In the genomic region with DNA sequence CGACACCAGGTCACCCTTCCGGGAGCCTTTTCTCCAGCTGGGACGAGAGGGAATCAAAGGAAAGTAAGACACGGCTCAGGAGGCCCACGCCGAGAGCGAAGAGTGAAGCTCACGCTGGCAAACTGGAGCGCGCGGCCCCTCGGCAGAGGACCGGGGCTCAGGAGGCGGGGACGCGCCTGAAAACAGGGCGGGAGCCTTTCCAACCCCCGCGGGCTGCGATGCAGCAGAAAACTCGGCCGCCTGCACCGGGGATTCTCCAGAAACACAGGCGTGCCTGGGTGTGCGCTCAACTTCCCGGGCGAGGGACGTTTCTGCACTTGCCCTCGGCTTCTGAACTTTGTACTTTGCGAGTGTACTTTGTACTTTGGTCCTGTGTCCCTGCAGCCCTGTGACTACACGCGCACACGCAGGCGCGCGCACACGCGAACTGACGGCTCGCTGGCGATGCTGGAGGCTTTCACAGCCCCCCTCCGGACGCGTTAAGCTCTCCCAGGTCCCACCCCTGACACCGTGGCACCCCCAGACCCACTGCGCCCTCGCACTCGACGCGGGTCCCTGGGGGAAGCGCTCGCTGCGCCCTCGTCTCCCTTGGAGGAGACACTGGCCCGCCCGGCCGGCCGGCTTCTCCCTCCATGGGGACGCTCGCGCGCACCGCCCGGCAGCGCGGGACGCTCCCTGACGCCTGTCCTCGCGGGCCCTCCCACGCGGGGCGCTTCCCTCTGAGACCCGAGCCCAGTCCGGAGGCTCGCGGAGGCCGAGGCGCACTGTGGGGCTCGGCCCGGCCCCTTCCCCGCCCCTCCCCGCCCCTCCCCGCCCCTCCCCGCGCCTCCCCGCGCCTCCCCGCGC, we compare ENCODE assay signal across 1 cellular context.
TF ChIP-seq lines count a peak whose summit lies in the region.

No MANE protein-coding gene starts in this region.

TF ChIP-seq in HepG2, 621 proteins besides CTCF, POLR2A, EP300 and RAD21 (continued from another document and continues in another):
- TF ChIP-seq, protein P1, sequence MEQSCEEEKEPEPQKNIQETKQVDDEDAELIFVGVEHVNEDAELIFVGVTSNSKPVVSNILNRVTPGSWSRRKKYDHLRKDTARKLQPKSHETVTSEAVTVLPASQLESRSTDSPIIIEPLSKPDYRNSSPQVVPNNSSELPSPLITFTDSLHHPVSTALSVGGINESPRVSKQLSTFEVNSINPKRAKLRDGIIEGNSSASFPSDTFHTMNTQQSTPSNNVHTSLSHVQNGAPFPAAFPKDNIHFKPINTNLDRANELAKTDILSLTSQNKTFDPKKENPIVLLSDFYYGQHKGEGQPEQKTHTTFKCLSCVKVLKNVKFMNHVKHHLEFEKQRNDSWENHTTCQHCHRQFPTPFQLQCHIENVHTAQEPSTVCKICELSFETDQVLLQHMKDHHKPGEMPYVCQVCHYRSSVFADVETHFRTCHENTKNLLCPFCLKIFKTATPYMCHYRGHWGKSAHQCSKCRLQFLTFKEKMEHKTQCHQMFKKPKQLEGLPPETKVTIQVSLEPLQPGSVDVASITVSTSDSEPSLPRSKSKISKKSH (CRISPR knock-in tag; IDR thresholded peaks at IDR 0.05; ENCODE audit: borderline replicate concordance), result 0 out of 2 replicates have a peak, but pooled peaks have one; percentile 33
- TF ChIP-seq ZNF333 (CRISPR knock-in tag; IDR thresholded peaks at IDR 0.05; ENCODE audit: borderline replicate concordance) (peak; percentile 65; the same call in 1 of the 2 replicates), MED1 (CRISPR knock-in tag; IDR thresholded peaks at IDR 0.05) (peak; percentile 84), ZNF12 (CRISPR knock-in tag; IDR thresholded peaks at IDR 0.05) (no peak), MXD4 (CRISPR knock-in tag; IDR thresholded peaks at IDR 0.05) (peak; percentile 53; the same call in 1 of the 2 replicates), MEIS1 (CRISPR knock-in tag; IDR thresholded peaks at IDR 0.05; ENCODE audit: borderline replicate concordance) (no peak), NFIC (IDR thresholded peaks at IDR 0.05; ENCODE audit: low read length) (no peak), ARHGAP35 (CRISPR knock-in tag; IDR thresholded peaks at IDR 0.05; ENCODE audit: borderline replicate concordance) (0 out of 2 replicates have a peak, but pooled peaks have one; percentile 18), ZNF234 (CRISPR knock-in tag; conservative IDR thresholded peaks at IDR 0.05) (no peak), NR1H2 (CRISPR knock-in tag; IDR thresholded peaks at IDR 0.05; ENCODE audit: borderline replicate concordance, low read depth) (peak; percentile 82; the same call in 1 of the 2 replicates), HOXA3 (CRISPR knock-in tag; IDR thresholded peaks at IDR 0.05) (peak; percentile 79), ATM (IDR thresholded peaks at IDR 0.05; ENCODE audit: borderline replicate concordance) (no peak), ZNF703 (CRISPR knock-in tag; IDR thresholded peaks at IDR 0.05; ENCODE audit: borderline replicate concordance) (0 out of 2 replicates have a peak, but pooled peaks have one; percentile 34), RAD51 (IDR thresholded peaks at IDR 0.05; ENCODE audit: borderline replicate concordance) (no peak), ZNF749 (CRISPR knock-in tag; IDR thresholded peaks at IDR 0.05; ENCODE audit: borderline replicate concordance) (peak; percentile 51; the same call in 1 of the 2 replicates), NKX3-1 (CRISPR knock-in tag; IDR thresholded peaks at IDR 0.05) (0 out of 2 replicates have a peak, but pooled peaks have one; percentile 31), DMAP1 (CRISPR knock-in tag; IDR thresholded peaks at IDR 0.05) (peak; percentile 67), ZSCAN31 (CRISPR knock-in tag; IDR thresholded peaks at IDR 0.05; ENCODE audit: low read depth) (0 out of 2 replicates have a peak, but pooled peaks have one; percentile 28), HNF4A (CRISPR knock-in tag; IDR thresholded peaks at IDR 0.05) (peak; percentile 100), ZSCAN12 (CRISPR knock-in tag; IDR thresholded peaks at IDR 0.05) (0 out of 2 replicates have a peak, but pooled peaks have one; percentile 18), ZNF331 (CRISPR knock-in tag; IDR thresholded peaks at IDR 0.05) (no peak), RXRB (CRISPR knock-in tag; IDR thresholded peaks at IDR 0.05; ENCODE audit: borderline replicate concordance) (peak; percentile 64; the same call in 1 of the 2 replicates), HCFC1 (IDR thresholded peaks at IDR 0.05; ENCODE audit: low read depth, low read length) (no peak), ZNF501 (CRISPR knock-in tag; IDR thresholded peaks at IDR 0.05) (peak; percentile 55), NR2C2 (CRISPR knock-in tag; IDR thresholded peaks at IDR 0.05; ENCODE audit: borderline replicate concordance) (peak; percentile 80), ZNF547 (CRISPR knock-in tag; IDR thresholded peaks at IDR 0.05) (peak; percentile 83), ZNF205 (CRISPR knock-in tag; IDR thresholded peaks at IDR 0.05) (peak; percentile 69; the same call in 1 of the 2 replicates), MTF1 (CRISPR knock-in tag; IDR thresholded peaks at IDR 0.05) (no peak), ZNF776 (CRISPR knock-in tag; IDR thresholded peaks at IDR 0.05) (0 out of 2 replicates have a peak, but pooled peaks have one; percentile 26)
- TF ChIP-seq, protein P2, sequence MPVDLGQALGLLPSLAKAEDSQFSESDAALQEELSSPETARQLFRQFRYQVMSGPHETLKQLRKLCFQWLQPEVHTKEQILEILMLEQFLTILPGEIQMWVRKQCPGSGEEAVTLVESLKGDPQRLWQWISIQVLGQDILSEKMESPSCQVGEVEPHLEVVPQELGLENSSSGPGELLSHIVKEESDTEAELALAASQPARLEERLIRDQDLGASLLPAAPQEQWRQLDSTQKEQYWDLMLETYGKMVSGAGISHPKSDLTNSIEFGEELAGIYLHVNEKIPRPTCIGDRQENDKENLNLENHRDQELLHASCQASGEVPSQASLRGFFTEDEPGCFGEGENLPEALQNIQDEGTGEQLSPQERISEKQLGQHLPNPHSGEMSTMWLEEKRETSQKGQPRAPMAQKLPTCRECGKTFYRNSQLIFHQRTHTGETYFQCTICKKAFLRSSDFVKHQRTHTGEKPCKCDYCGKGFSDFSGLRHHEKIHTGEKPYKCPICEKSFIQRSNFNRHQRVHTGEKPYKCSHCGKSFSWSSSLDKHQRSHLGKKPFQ (CRISPR knock-in tag; IDR thresholded peaks at IDR 0.05; ENCODE audit: insufficient replicate concordance), result peak; percentile 49
- TF ChIP-seq, protein P3, sequence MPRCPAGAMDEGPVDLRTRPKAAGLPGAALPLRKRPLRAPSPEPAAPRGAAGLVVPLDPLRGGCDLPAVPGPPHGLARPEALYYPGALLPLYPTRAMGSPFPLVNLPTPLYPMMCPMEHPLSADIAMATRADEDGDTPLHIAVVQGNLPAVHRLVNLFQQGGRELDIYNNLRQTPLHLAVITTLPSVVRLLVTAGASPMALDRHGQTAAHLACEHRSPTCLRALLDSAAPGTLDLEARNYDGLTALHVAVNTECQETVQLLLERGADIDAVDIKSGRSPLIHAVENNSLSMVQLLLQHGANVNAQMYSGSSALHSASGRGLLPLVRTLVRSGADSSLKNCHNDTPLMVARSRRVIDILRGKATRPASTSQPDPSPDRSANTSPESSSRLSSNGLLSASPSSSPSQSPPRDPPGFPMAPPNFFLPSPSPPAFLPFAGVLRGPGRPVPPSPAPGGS (CRISPR knock-in tag; IDR thresholded peaks at IDR 0.05), result peak; percentile 74; the same call in 1 of the 2 replicates
- TF ChIP-seq, protein P4, sequence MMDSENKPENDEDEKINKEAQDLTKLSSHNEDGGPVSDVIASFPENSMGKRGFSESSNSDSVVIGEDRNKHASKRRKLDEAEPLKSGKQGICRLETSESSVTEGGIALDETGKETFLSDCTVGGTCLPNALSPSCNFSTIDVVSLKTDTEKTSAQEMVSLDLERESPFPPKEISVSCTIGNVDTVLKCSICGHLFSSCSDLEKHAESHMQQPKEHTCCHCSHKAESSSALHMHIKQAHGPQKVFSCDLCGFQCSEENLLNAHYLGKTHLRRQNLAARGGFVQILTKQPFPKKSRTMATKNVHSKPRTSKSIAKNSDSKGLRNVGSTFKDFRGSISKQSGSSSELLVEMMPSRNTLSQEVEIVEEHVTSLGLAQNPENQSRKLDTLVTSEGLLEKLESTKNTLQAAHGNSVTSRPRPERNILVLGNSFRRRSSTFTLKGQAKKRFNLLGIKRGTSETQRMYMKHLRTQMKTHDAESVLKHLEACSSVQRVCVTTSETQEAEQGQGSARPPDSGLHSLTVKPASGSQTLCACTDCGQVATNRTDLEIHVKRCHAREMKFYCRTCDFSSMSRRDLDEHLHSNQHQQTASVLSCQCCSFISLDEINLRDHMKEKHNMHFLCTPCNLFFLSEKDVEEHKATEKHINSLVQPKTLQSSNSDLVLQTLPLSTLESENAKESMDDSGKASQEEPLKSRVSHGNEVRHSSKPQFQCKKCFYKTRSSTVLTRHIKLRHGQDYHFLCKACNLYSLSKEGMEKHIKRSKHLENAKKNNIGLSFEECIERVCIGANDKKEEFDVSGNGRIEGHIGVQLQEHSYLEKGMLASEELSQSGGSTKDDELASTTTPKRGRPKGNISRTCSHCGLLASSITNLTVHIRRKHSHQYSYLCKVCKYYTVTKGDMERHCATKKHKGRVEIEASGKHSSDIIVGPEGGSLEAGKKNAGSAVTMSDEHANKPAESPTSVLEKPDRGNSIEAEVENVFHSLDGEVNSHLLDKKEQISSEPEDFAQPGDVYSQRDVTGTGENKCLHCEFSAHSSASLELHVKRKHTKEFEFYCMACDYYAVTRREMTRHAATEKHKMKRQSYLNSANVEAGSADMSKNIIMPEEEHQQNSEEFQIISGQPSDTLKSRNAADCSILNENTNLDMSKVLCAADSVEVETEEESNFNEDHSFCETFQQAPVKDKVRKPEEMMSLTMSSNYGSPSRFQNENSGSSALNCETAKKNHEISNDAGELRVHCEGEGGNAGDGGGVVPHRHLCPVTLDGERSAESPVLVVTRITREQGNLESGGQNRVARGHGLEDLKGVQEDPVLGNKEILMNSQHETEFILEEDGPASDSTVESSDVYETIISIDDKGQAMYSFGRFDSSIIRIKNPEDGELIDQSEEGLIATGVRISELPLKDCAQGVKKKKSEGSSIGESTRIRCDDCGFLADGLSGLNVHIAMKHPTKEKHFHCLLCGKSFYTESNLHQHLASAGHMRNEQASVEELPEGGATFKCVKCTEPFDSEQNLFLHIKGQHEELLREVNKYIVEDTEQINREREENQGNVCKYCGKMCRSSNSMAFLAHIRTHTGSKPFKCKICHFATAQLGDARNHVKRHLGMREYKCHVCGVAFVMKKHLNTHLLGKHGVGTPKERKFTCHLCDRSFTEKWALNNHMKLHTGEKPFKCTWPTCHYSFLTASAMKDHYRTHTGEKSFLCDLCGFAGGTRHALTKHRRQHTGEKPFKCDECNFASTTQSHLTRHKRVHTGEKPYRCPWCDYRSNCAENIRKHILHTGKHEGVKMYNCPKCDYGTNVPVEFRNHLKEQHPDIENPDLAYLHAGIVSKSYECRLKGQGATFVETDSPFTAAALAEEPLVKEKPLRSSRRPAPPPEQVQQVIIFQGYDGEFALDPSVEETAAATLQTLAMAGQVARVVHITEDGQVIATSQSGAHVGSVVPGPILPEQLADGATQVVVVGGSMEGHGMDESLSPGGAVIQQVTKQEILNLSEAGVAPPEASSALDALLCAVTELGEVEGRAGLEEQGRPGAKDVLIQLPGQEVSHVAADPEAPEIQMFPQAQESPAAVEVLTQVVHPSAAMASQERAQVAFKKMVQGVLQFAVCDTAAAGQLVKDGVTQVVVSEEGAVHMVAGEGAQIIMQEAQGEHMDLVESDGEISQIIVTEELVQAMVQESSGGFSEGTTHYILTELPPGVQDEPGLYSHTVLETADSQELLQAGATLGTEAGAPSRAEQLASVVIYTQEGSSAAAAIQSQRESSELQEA (CRISPR knock-in tag; IDR thresholded peaks at IDR 0.05; ENCODE audit: not compliant biosample characterization), result peak; percentile 73
- TF ChIP-seq, protein P5, sequence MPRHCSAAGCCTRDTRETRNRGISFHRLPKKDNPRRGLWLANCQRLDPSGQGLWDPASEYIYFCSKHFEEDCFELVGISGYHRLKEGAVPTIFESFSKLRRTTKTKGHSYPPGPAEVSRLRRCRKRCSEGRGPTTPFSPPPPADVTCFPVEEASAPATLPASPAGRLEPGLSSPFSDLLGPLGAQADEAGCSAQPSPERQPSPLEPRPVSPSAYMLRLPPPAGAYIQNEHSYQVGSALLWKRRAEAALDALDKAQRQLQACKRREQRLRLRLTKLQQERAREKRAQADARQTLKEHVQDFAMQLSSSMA (CRISPR knock-in tag; IDR thresholded peaks at IDR 0.05), result no peak
- TF ChIP-seq, protein P6, sequence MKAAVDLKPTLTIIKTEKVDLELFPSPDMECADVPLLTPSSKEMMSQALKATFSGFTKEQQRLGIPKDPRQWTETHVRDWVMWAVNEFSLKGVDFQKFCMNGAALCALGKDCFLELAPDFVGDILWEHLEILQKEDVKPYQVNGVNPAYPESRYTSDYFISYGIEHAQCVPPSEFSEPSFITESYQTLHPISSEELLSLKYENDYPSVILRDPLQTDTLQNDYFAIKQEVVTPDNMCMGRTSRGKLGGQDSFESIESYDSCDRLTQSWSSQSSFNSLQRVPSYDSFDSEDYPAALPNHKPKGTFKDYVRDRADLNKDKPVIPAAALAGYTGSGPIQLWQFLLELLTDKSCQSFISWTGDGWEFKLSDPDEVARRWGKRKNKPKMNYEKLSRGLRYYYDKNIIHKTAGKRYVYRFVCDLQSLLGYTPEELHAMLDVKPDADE (CRISPR knock-in tag; IDR thresholded peaks at IDR 0.05), result 0 out of 2 replicates have a peak, but pooled peaks have one; percentile 64
- TF ChIP-seq, protein P7, sequence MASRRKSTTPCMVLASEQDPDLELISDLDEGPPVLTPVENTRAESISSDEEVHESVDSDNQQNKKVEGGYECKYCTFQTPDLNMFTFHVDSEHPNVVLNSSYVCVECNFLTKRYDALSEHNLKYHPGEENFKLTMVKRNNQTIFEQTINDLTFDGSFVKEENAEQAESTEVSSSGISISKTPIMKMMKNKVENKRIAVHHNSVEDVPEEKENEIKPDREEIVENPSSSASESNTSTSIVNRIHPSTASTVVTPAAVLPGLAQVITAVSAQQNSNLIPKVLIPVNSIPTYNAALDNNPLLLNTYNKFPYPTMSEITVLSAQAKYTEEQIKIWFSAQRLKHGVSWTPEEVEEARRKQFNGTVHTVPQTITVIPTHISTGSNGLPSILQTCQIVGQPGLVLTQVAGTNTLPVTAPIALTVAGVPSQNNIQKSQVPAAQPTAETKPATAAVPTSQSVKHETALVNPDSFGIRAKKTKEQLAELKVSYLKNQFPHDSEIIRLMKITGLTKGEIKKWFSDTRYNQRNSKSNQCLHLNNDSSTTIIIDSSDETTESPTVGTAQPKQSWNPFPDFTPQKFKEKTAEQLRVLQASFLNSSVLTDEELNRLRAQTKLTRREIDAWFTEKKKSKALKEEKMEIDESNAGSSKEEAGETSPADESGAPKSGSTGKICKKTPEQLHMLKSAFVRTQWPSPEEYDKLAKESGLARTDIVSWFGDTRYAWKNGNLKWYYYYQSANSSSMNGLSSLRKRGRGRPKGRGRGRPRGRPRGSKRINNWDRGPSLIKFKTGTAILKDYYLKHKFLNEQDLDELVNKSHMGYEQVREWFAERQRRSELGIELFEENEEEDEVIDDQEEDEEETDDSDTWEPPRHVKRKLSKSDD (CRISPR knock-in tag; IDR thresholded peaks at IDR 0.05; ENCODE audit: low read depth), result peak; percentile 89
- TF ChIP-seq, protein P8, sequence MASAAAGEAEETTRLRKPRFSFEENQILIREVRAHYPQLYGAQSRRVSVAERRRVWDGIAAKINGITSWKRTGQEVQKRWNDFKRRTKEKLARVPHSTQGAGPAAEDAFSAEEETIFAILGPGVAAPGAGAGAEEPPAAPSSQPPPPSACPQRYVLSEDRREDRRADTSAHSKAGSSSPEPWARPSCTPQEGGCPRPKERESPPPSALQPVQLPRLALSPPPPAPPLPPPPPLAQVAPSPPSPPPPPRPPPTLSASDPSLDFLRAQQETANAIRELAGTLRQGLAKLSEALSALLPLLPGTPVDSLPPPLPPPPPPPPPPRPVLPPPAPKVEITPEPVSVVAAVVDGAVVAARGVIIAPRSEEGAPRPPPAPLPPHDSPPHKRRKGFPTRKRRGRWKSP (CRISPR knock-in tag; IDR thresholded peaks at IDR 0.05), result 0 out of 2 replicates have a peak, but pooled peaks have one; percentile 27
